Comparison of ENCODE assay signal across 8 cellular contexts in genomic region chr21:25501996-25502665, GRCh38.
DNase-seq lines count a peak whose midpoint lies in the region; ATAC-seq lines count a peak whose summit lies in the region.

No MANE protein-coding gene starts in this region.

- no peaks in the 10 kb centered on the region for H3K27me3 Mint-ChIP-seq in T-helper 1 cell treated with Interleukin-12 subunit alpha and Interleukin-12 subunit beta and Interleukin-4 antibody, amounts not matched to agents 30 μg/mL and 1 μg/mL, for 36 hours (ENCODE audit: low read depth)

- DNase-seq in renal cortical epithelial cell (ENCODE audit: low read depth) (peak; percentile 95), kidney glomerular epithelial cell (lab: John Stamatoyannopoulos, UW) (no peak), cortex of kidney (lab: John Stamatoyannopoulos, UW) (no peak), NCI-H187 treated with DMSO at 0.1 percent for 48 hours (lab: John Stamatoyannopoulos, UW) (no peak), LoVo (ENCODE audit: low spot score) (no peak)

- peaks cover 40% of the 10 kb centered on the region for H3K9me3 Mint-ChIP-seq in T-helper 1 cell treated with Interleukin-12 subunit alpha and Interleukin-12 subunit beta and Interleukin-4 antibody, amounts not matched to agents 30 μg/mL and 1 μg/mL, for 36 hours

- peak; percentile 56 for ATAC-seq in GM18517 (IDR thresholded peaks at IDR 0.05; ENCODE audit: unreplicated experiment)
- peak; percentile 65 for ATAC-seq in HG02798 (IDR thresholded peaks at IDR 0.05; ENCODE audit: poor library complexity, unreplicated experiment)

- peak overlapping the region; percentile 62 for H3K27ac Mint-ChIP-seq in T-helper 1 cell treated with Interleukin-12 subunit alpha and Interleukin-12 subunit beta and Interleukin-4 antibody, amounts not matched to agents 30 μg/mL and 1 μg/mL, for 36 hours

- H3K4me1 Mint-ChIP-seq in T-helper 1 cell treated with Interleukin-12 subunit alpha and Interleukin-12 subunit beta and Interleukin-4 antibody, amounts not matched to agents 30 μg/mL and 1 μg/mL, for 36 hours (ENCODE audit: low read depth) = peaks cover 9% of the 10 kb centered on the region

- H3K36me3 Mint-ChIP-seq in T-helper 1 cell treated with Interleukin-12 subunit alpha and Interleukin-12 subunit beta and Interleukin-4 antibody, amounts not matched to agents 30 μg/mL and 1 μg/mL, for 36 hours (ENCODE audit: low read depth) = peaks cover 8% of the 10 kb centered on the region

- no peak overlapping the region for H3K4me3 Mint-ChIP-seq in T-helper 1 cell treated with Interleukin-12 subunit alpha and Interleukin-12 subunit beta and Interleukin-4 antibody, amounts not matched to agents 30 μg/mL and 1 μg/mL, for 36 hours
